In the genomic region with DNA sequence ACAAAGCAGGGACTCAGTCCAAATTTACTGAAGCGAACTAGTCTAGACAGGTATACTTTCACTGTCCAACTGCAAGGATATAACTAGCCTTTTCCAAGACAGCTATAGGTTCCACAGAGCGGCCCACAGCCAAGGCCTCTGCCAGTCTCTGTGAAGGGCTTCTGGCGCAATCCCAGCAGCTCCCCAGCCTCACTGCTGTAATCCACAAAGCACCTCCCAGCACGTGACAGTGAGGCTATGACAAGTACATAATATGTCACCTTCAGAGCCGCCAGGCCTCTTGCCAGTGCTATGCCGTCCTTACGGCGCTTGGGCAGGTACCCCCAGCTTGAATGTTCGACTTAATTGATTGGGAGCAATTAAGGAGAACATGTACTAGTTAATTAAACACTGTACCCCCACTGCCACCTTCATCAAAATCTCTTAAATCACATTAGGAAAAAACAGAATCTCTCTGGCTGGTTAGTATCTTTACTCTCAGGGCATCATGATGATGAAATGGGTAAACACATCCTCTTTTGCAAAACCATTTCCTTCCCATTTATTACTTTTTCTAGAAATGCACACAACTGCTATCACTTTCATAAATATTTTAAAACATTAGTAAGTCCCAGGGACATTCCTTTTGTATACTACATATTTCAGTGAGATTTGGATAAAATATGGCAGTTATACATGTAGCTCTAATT, we compare ENCODE assay signal across 8 cellular contexts.
DNase-seq lines count a peak whose midpoint lies in the region; ATAC-seq, FAIRE-seq and TF ChIP-seq lines count a peak whose summit lies in the region.

No MANE protein-coding gene starts in this region.

- CTCF ChIA-PET in activated CD8-positive, alpha-beta T cell treated with anti-CD3 and anti-CD28 coated beads, Interleukin-2, amount 10 ng/mL, durations not matched to agents 7 days and 5 days (lab: Charles Lee) = interaction anchor here (0.9 to 1.6 kb wide), 3 partner anchors 413 to 429 kb away, joined by 3 read pairs; a partner anchor contains a TSS
- CTCF ChIA-PET in HepG2 (lab: Yijun Ruan, JAX; ENCODE audit: low intra/inter-chr PET ratio, low total read pairs) = no interaction called here

- ATAC-seq in HG03460 (IDR thresholded peaks at IDR 0.05; ENCODE audit: unreplicated experiment) (peak; percentile 53), HepG2 (no peak), GM18502 (IDR thresholded peaks at IDR 0.05; ENCODE audit: poor library complexity, unreplicated experiment) (no peak), HG03025 (IDR thresholded peaks at IDR 0.05; ENCODE audit: low FRiP score, unreplicated experiment) (no peak)
- ATAC-seq in activated CD8-positive, alpha-beta T cell treated with anti-CD3 and anti-CD28 coated beads, Interleukin-2, amount 10 ng/mL, durations not matched to agents 7 days and 5 days = no peak

- no peak for DNase-seq in activated CD8-positive, alpha-beta T cell treated with anti-CD3 and anti-CD28 coated beads, Interleukin-2, amount 10 ng/mL, durations not matched to agents 7 days and 5 days
- DNase-seq in HepG2 (ENCODE audit: low spot score) = no peak
- DNase-seq in T-helper 2 cell = no peak
- DNase-seq in DMS114 treated with DMSO at 0.1 percent for 48 hours (lab: John Stamatoyannopoulos, UW; ENCODE audit: unreplicated experiment) = no peak

- H3K4me3 ChIP-seq in HepG2 (replicated peaks in 1 of 3; ENCODE audit: insufficient read depth in 1 of 3, low read depth in 2 of 3, low read length in 3 of 3) = no peak overlapping the region

- H2AFZ ChIP-seq in HepG2 (ENCODE audit: low read length) = no peak overlapping the region

- no peak for TF ChIP-seq EP300 in HepG2 (IDR thresholded peaks at IDR 0.05; ENCODE audit: low read depth in 2 of 2, low read length in 2 of 2)
- no peak for TF ChIP-seq EP300 in HepG2 (CRISPR knock-in tag; IDR thresholded peaks at IDR 0.05; ENCODE audit: borderline replicate concordance)

- H3K27ac Mint-ChIP-seq in activated CD8-positive, alpha-beta T cell treated with anti-CD3 and anti-CD28 coated beads, Interleukin-2, amount 10 ng/mL, durations not matched to agents 7 days and 5 days = peak overlapping the region; percentile 60

- no peak for FAIRE-seq in HepG2 (lab: Jason Lieb, UNC)

- in situ Hi-C loops in HepG2 (cut with HindIII; ENCODE audit: extremely low pct_ligation_motif_present, low pct_unique_long_range_greater_than_20kb) = no loop called here

- peaks cover 28% of the 10 kb centered on the region for H3K4me1 ChIP-seq in HepG2 (ENCODE audit: insufficient read depth, low read length)

- no peaks in the 10 kb centered on the region for H3K27me3 Mint-ChIP-seq in activated CD8-positive, alpha-beta T cell treated with anti-CD3 and anti-CD28 coated beads, Interleukin-2, amount 10 ng/mL, durations not matched to agents 7 days and 5 days (ENCODE audit: low read depth)

- H3K27me3 ChIP-seq in HepG2 (ENCODE audit: control insufficient read depth in 1 of 2, insufficient read depth in 2 of 2, low read length in 2 of 2) = no peaks in the 10 kb centered on the region

- H3K4me1 Mint-ChIP-seq in activated CD8-positive, alpha-beta T cell treated with anti-CD3 and anti-CD28 coated beads, Interleukin-2, amount 10 ng/mL, durations not matched to agents 7 days and 5 days (ENCODE audit: low read depth) = peaks cover 29% of the 10 kb centered on the region

- peak overlapping the region; percentile 31 for H3K4me3 Mint-ChIP-seq in activated CD8-positive, alpha-beta T cell treated with anti-CD3 and anti-CD28 coated beads, Interleukin-2, amount 10 ng/mL, durations not matched to agents 7 days and 5 days

- no peak overlapping the region for H3K4me2 ChIP-seq in HepG2 (ENCODE audit: low read depth, low read length)

- POLR2A ChIA-PET in activated CD8-positive, alpha-beta T cell treated with anti-CD3 and anti-CD28 coated beads, Interleukin-2, amount 10 ng/mL, durations not matched to agents 7 days and 5 days (lab: Charles Lee) = no interaction called here
- POLR2A ChIA-PET in HepG2 (lab: Yijun Ruan, JAX) = no interaction called here

- no peaks in the 10 kb centered on the region for H3K79me2 ChIP-seq in HepG2 (ENCODE audit: insufficient read depth, low read length)

- no peak for TF ChIP-seq POLR2A in HepG2 (IDR thresholded peaks at IDR 0.05; ENCODE audit: insufficient read depth in 1 of 2, low read depth in 2 of 2, low read length in 2 of 2)

- H3K36me3 Mint-ChIP-seq in activated CD8-positive, alpha-beta T cell treated with anti-CD3 and anti-CD28 coated beads, Interleukin-2, amount 10 ng/mL, durations not matched to agents 7 days and 5 days (ENCODE audit: low read depth) = no peaks in the 10 kb centered on the region

- no peaks in the 10 kb centered on the region for H3K9me3 ChIP-seq in HepG2 (ENCODE audit: low read length)

- 93% methylated on average over 9 of the region's 9 CpGs for WGBS in HepG2 (ENCODE audit: low lambda C conversion rate)

- intact Hi-C loops in HepG2 (cut with micrococcal nuclease; ENCODE audit: unreplicated experiment) = loop anchor here (10.0 kb wide), 1 partner anchor 66 kb away; no protein-coding TSS in a partner anchor

- H3K27ac ChIP-seq in C4-2B = peak overlapping the region; percentile 26
- no peak overlapping the region for H3K27ac ChIP-seq in HepG2 (ENCODE audit: extremely low read length, insufficient read depth, low read length)

- TF ChIP-seq CTCF in C4-2B (conservative IDR thresholded peaks at IDR 0.05) (no peak), HepG2 (CRISPR knock-in tag; IDR thresholded peaks at IDR 0.05) (no peak)

- H3K9me3 Mint-ChIP-seq in activated CD8-positive, alpha-beta T cell treated with anti-CD3 and anti-CD28 coated beads, Interleukin-2, amount 10 ng/mL, durations not matched to agents 7 days and 5 days (ENCODE audit: insufficient read depth) = no peaks in the 10 kb centered on the region

- BruUV-seq in HepG2 (replicated peaks; lab: Mats Ljungman, UMichigan) = no TSS peak

- TF ChIP-seq RAD21 in HepG2 (CRISPR knock-in tag; IDR thresholded peaks at IDR 0.05) = no peak

- H3K36me3 ChIP-seq in HepG2 (replicated peaks in 1 of 2; ENCODE audit: control insufficient read depth in 1 of 2, insufficient read depth in 2 of 2, low read length in 2 of 2) = 0 out of 5 replicates have a peak, but pooled peaks cover 0 to 3% of the 10 kb centered on the region in 2 experiments

- no peak overlapping the region for H3K9ac ChIP-seq in HepG2 (ENCODE audit: insufficient read depth, low read depth, low read length)

- H4K20me1 ChIP-seq in HepG2 (ENCODE audit: insufficient read depth, low read length) = no peaks in the 10 kb centered on the region

TF ChIP-seq in HepG2, 621 proteins besides CTCF, POLR2A, EP300 and RAD21:
- TF ChIP-seq, protein P1, sequence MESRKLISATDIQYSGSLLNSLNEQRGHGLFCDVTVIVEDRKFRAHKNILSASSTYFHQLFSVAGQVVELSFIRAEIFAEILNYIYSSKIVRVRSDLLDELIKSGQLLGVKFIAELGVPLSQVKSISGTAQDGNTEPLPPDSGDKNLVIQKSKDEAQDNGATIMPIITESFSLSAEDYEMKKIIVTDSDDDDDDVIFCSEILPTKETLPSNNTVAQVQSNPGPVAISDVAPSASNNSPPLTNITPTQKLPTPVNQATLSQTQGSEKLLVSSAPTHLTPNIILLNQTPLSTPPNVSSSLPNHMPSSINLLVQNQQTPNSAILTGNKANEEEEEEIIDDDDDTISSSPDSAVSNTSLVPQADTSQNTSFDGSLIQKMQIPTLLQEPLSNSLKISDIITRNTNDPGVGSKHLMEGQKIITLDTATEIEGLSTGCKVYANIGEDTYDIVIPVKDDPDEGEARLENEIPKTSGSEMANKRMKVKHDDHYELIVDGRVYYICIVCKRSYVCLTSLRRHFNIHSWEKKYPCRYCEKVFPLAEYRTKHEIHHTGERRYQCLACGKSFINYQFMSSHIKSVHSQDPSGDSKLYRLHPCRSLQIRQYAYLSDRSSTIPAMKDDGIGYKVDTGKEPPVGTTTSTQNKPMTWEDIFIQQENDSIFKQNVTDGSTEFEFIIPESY (CRISPR knock-in tag; IDR thresholded peaks at IDR 0.05) = peak; percentile 34; the same call in 1 of the 2 replicates
- TF ChIP-seq RELA (CRISPR knock-in tag; IDR thresholded peaks at IDR 0.05) = no peak
